ENCODE assay signal across 8 cellular contexts in genomic region chr3:157173343-157173742, GRCh38. TPM values are rescaled to one million over a fixed set of nuclear protein-coding genes. Genes with fewer than 3 reads are reported as not detected.
A peak's percentile ranks its signal among the peaks of the same experiment; 100 is the strongest.
DNase-seq lines count a peak whose midpoint lies in the region; ATAC-seq and TF ChIP-seq lines count a peak whose summit lies in the region.
"Not testable (repeated sequence)": the region's sequence is repeated elsewhere in the genome, so short reads cannot be mapped to it uniquely, and the experiment has no call there.

No MANE protein-coding gene starts in this region.

- H3K9me3 Mint-ChIP-seq in activated T-cell treated with anti-CD3 and anti-CD28 coated beads, Interleukin-2, amount 50 U/mL, for 72 hours; naive B cell; stimulated activated naive CD8-positive, alpha-beta T cell treated with anti-CD3 and anti-CD28 coated beads, Interleukin-15, amount 100 ng/mL, for 72 hours: not testable (repeated sequence)

- peak overlapping the region; percentile 87 for H2BK15ac ChIP-seq in neuronal stem cell (ENCODE audit: low read length)

- not testable (repeated sequence) for H3K4me2 ChIP-seq in BLaER1; GM23248 (ENCODE audit: unreplicated experiment); fibroblast of lung (ENCODE audit: extremely low read depth, insufficient read depth, low read length); neuronal stem cell (ENCODE audit: insufficient read depth, low read length, poor library complexity, severe bottlenecking)
- peak overlapping the region; percentile 88; the same call in 1 of the 2 replicates for H3K4me2 ChIP-seq in PC-9

- H3K27ac Mint-ChIP-seq in activated T-cell treated with anti-CD3 and anti-CD28 coated beads, Interleukin-2, amount 50 U/mL, for 72 hours: peak overlapping the region; percentile 16
- H3K27ac Mint-ChIP-seq in naive B cell: peak overlapping the region in 3 of 6 donors; percentile 14 to 60 (median 47)
- peak overlapping the region; percentile 33 to 54 for H3K27ac Mint-ChIP-seq in stimulated activated naive CD8-positive, alpha-beta T cell treated with anti-CD3 and anti-CD28 coated beads, Interleukin-15, amount 100 ng/mL, for 72 hours

- H3K4me3 Mint-ChIP-seq in activated T-cell treated with anti-CD3 and anti-CD28 coated beads, Interleukin-2, amount 50 U/mL, for 72 hours; stimulated activated naive CD8-positive, alpha-beta T cell treated with anti-CD3 and anti-CD28 coated beads, Interleukin-15, amount 100 ng/mL, for 72 hours: not testable (repeated sequence)
- peak overlapping the region in 5 of 8 donors; percentile 4 to 79 (median 25) for H3K4me3 Mint-ChIP-seq in naive B cell

- H3F3A ChIP-seq in GM23248 (ENCODE audit: insufficient read depth) (peaks cover 21% of the 10 kb centered on the region), PC-9 (ENCODE audit: insufficient read depth, low read depth) (peaks cover 14% of the 10 kb centered on the region; the same call in 1 of the 2 replicates)

- not testable (repeated sequence) for H4K91ac ChIP-seq in neuronal stem cell (ENCODE audit: low read depth, low read length, poor library complexity)

- H2AFZ ChIP-seq in GM23248: peak overlapping the region; percentile 78; the same call in 1 of the 2 replicates
- H2AFZ ChIP-seq in PC-9; fibroblast of lung (ENCODE audit: low read length); neuronal stem cell (ENCODE audit: low read length): not testable (repeated sequence)

- not testable (repeated sequence) for BruUV-seq in PC-9 (replicated peaks; lab: Mats Ljungman, UMichigan)

- not testable (repeated sequence) for DNase-seq in GM23248; PC-9; activated T-cell treated with anti-CD3 and anti-CD28 coated beads, Interleukin-2, amount 50 U/mL, for 72 hours; fibroblast of lung (ENCODE audit: low read depth in 2 of 2); naive B cell; neuronal stem cell (ENCODE audit: low spot score); stimulated activated naive CD8-positive, alpha-beta T cell treated with anti-CD3 and anti-CD28 coated beads, Interleukin-15, amount 100 ng/mL, for 72 hours

- intact Hi-C loops in PC-9 (cut with micrococcal nuclease; ENCODE audit: unreplicated experiment): loop anchor here (10.0 kb wide), 2 partner anchors 611 to 1361 kb away; no protein-coding TSS in a partner anchor

- H3K9me3 ChIP-seq in BLaER1: peaks cover 15% of the 10 kb centered on the region
- H3K9me3 ChIP-seq in GM23248 (ENCODE audit: low read depth); PC-9 (ENCODE audit: insufficient read depth, low read depth); fibroblast of lung (ENCODE audit: control insufficient read depth, insufficient read depth, low read depth, low read length): not testable (repeated sequence)
- H3K9me3 ChIP-seq in neuronal stem cell (replicated peaks in 1 of 2; ENCODE audit: control insufficient read depth in 2 of 2, insufficient read depth in 1 of 2, low read depth in 1 of 2, low read length in 2 of 2): peaks cover 0 to 12% of the 10 kb centered on the region in 2 donors

- H2BK5ac ChIP-seq in neuronal stem cell (ENCODE audit: low read length): not testable (repeated sequence)

- not testable (repeated sequence) for H3K9me2 ChIP-seq in GM23248 (ENCODE audit: insufficient read depth); PC-9 (ENCODE audit: insufficient read depth)

- H3K36me3 Mint-ChIP-seq in activated T-cell treated with anti-CD3 and anti-CD28 coated beads, Interleukin-2, amount 50 U/mL, for 72 hours (ENCODE audit: insufficient read depth in 2 of 2): peaks cover 11 to 18% of the 10 kb centered on the region in 2 donors
- not testable (repeated sequence) for H3K36me3 Mint-ChIP-seq in naive B cell

- H3K4me1 Mint-ChIP-seq in activated T-cell treated with anti-CD3 and anti-CD28 coated beads, Interleukin-2, amount 50 U/mL, for 72 hours (ENCODE audit: low read depth): peaks cover 33% of the 10 kb centered on the region
- H3K4me1 Mint-ChIP-seq in naive B cell: peaks cover 21 to 33% (median 25%) of the 10 kb centered on the region in 3 donors
- peaks cover 39% of the 10 kb centered on the region for H3K4me1 Mint-ChIP-seq in stimulated activated naive CD8-positive, alpha-beta T cell treated with anti-CD3 and anti-CD28 coated beads, Interleukin-15, amount 100 ng/mL, for 72 hours

- peaks cover 27% of the 10 kb centered on the region for H3K79me2 ChIP-seq in GM23248 (ENCODE audit: insufficient read depth)
- peaks cover 24% of the 10 kb centered on the region for H3K79me2 ChIP-seq in PC-9 (ENCODE audit: low read depth)
- peaks cover 16% of the 10 kb centered on the region for H3K79me2 ChIP-seq in fibroblast of lung (ENCODE audit: control insufficient read depth, insufficient read depth, low read length)

- POLR2A ChIA-PET in PC-9 (lab: Charles Lee; ENCODE audit: unreplicated experiment): interaction anchor here (0.6 to 3.7 kb wide), 2 partner anchors 13 to 773 kb away, joined by 3 to 111 read pairs; partner anchors contain the start of gene CCNL1

- H3K4me1 ChIP-seq in BLaER1: peaks cover 47% of the 10 kb centered on the region
- peaks cover 14% of the 10 kb centered on the region for H3K4me1 ChIP-seq in GM23248 (ENCODE audit: insufficient read depth)
- peaks cover 22% of the 10 kb centered on the region for H3K4me1 ChIP-seq in PC-9 (replicated peaks; ENCODE audit: insufficient read depth)
- peaks cover 10% of the 10 kb centered on the region for H3K4me1 ChIP-seq in fibroblast of lung (ENCODE audit: control insufficient read depth, extremely low read depth, insufficient read depth, low read length)
- not testable (repeated sequence) for H3K4me1 ChIP-seq in neuronal stem cell (ENCODE audit: control insufficient read depth in 2 of 2, insufficient read depth in 1 of 2, low read depth in 1 of 2, low read length in 2 of 2)

- not testable (repeated sequence) for H3K4me3 ChIP-seq in BLaER1; GM23248; PC-9; fibroblast of lung (replicated peaks in 1 of 4; ENCODE audit: control extremely low read depth in 1 of 4, insufficient read depth in 1 of 4, low read depth in 3 of 4, low read length in 4 of 4); neuronal stem cell (ENCODE audit: low read length in 2 of 2)

- H4K20me1 ChIP-seq in BLaER1; GM23248 (ENCODE audit: insufficient read depth); PC-9 (ENCODE audit: insufficient read depth); fibroblast of lung (ENCODE audit: control insufficient read depth, extremely low read depth, insufficient read depth, low read length): not testable (repeated sequence)

- not testable (repeated sequence) for H3K27me3 ChIP-seq in BLaER1; GM23248 (replicated peaks; ENCODE audit: insufficient read depth); PC-9 (ENCODE audit: insufficient read depth, low read depth); fibroblast of lung (ENCODE audit: control insufficient read depth, insufficient read depth, low read length); neuronal stem cell (ENCODE audit: control insufficient read depth in 3 of 3, insufficient read depth in 3 of 3, low read depth in 1 of 3, low read length in 3 of 3)

- 0 out of 2 replicates have a peak overlapping the region, but pooled peaks have one; percentile 93 for H3K27ac ChIP-seq in BLaER1
- peak overlapping the region; percentile 97 for H3K27ac ChIP-seq in GM23248
- not testable (repeated sequence) for H3K27ac ChIP-seq in PC-9; neuronal stem cell (replicated peaks; ENCODE audit: low read length)
- H3K27ac ChIP-seq in fibroblast of lung (ENCODE audit: insufficient read depth, low read length): peak overlapping the region; percentile 94

- H3K14ac ChIP-seq in neuronal stem cell (ENCODE audit: low read length): not testable (repeated sequence)

- H3K27me3 Mint-ChIP-seq in activated T-cell treated with anti-CD3 and anti-CD28 coated beads, Interleukin-2, amount 50 U/mL, for 72 hours (ENCODE audit: low read depth); naive B cell; stimulated activated naive CD8-positive, alpha-beta T cell treated with anti-CD3 and anti-CD28 coated beads, Interleukin-15, amount 100 ng/mL, for 72 hours: not testable (repeated sequence)

- H2AK5ac ChIP-seq in neuronal stem cell (ENCODE audit: low read depth, low read length): peak overlapping the region; percentile 26

- not testable (repeated sequence) for H2BK120ac ChIP-seq in neuronal stem cell (ENCODE audit: low read depth, low read length)

- not testable (repeated sequence) for H3K18ac ChIP-seq in neuronal stem cell (ENCODE audit: low read length)

- 90 to 93% methylated on average over 14 of the region's 14 CpGs for WGBS in GM23248 (ENCODE audit: low coverage in 1 of 2, low lambda C conversion rate in 2 of 2, missing lambda C conversion rate in 2 of 2), 2 experiments
- no CpG with 5 or more reads among the region's 14 CpGs for WGBS in neuronal stem cell (ENCODE audit: extremely low coverage in 2 of 2, insufficient read length in 2 of 2, insufficient replicate concordance in 1 of 2), 2 donors

- TF ChIP-seq CTCF in PC-9 (conservative IDR thresholded peaks at IDR 0.05); fibroblast of lung (conservative IDR thresholded peaks at IDR 0.05 in 1 of 2, IDR thresholded peaks at IDR 0.05 in 1 of 2; ENCODE audit: low read depth in 1 of 2, low read length in 2 of 2): not testable (repeated sequence)

- H3K23ac ChIP-seq in neuronal stem cell (ENCODE audit: low read depth, low read length, poor library complexity): not testable (repeated sequence)

- H3K36me3 ChIP-seq in BLaER1: peaks cover 11% of the 10 kb centered on the region
- not testable (repeated sequence) for H3K36me3 ChIP-seq in GM23248 (ENCODE audit: low read depth); PC-9 (ENCODE audit: low read depth); fibroblast of lung (ENCODE audit: control insufficient read depth, insufficient read depth, low read length); neuronal stem cell (replicated peaks in 1 of 2; ENCODE audit: control insufficient read depth in 2 of 2, insufficient read depth in 2 of 2, low read length in 2 of 2)

- in situ Hi-C loops in GM23248 (cut with MboI): not testable (repeated sequence)

- not testable (repeated sequence) for H3K79me1 ChIP-seq in neuronal stem cell (ENCODE audit: low read depth, low read length)

- ATAC-seq in activated T-cell treated with anti-CD3 and anti-CD28 coated beads, Interleukin-2, amount 50 U/mL, for 72 hours (replicated peaks in 1 of 2); naive B cell (ENCODE audit: low read depth in 2 of 2); stimulated activated naive CD8-positive, alpha-beta T cell treated with anti-CD3 and anti-CD28 coated beads, Interleukin-15, amount 100 ng/mL, for 72 hours: not testable (repeated sequence)

- not testable (repeated sequence) for H3K9ac ChIP-seq in BLaER1; GM23248; fibroblast of lung (ENCODE audit: insufficient read depth, low read length); neuronal stem cell (ENCODE audit: low read depth, low read length, poor library complexity)

- H2BK12ac ChIP-seq in neuronal stem cell (ENCODE audit: low read length): not testable (repeated sequence)

- not testable (repeated sequence) for H4K8ac ChIP-seq in neuronal stem cell (ENCODE audit: low read depth, low read length)

- not testable (repeated sequence) for H3K4ac ChIP-seq in neuronal stem cell (ENCODE audit: low read length)

- CTCF ChIA-PET in PC-9 (lab: Charles Lee): not testable (repeated sequence)

RNA-seq across cellular contexts. Expression of gene CCNL1, which starts 13.4 kb away (rescaled TPM):
- 88.9 and 97.7 TPM in 2 replicates for total RNA-seq in GM23248 (2014; rRNA removed; shearing (Covaris generic))
- 58.6 and 77.5 TPM in 2 replicates for polyA plus RNA-seq in GM23248 (2016; fragmentation: Nextera tagmentation; extraction: Ambion mirVana)
- 91.3 and 101 TPM in 2 replicates for total RNA-seq in PC-9 (2021)
- total RNA-seq in activated T-cell treated with anti-CD3 and anti-CD28 coated beads, Interleukin-2, amount 50 U/mL, for 72 hours: 100 to 1,000 TPM; 248 to 315 TPM
- total RNA-seq in fibroblast of lung: 140 and 219 TPM in 2 replicates
- polyA plus RNA-seq in fibroblast of lung: 63.8 and 88.2 TPM in 2 replicates
- polyA plus RNA-seq in fibroblast of lung (2012): 27.8 and 35.7 TPM in 2 replicates
- polyA minus RNA-seq in fibroblast of lung (ENCODE audit: low replicate concordance): 12.2 and 31.2 TPM in 2 replicates
- 100 to 1,000 TPM in 5 of 6 donors, 10 to 100 TPM in 1; 64.1 to 148 (median 138) TPM for polyA plus RNA-seq in naive B cell (ENCODE audit: low read depth in 6 of 6)
- polyA plus RNA-seq in neuronal stem cell (2013, experiment 1 of 2): 75.0 TPM
- polyA plus RNA-seq in neuronal stem cell (2013, experiment 2 of 2): 76.2 TPM
